12 cellular contexts compared by ENCODE assay signal in the genomic region with DNA sequence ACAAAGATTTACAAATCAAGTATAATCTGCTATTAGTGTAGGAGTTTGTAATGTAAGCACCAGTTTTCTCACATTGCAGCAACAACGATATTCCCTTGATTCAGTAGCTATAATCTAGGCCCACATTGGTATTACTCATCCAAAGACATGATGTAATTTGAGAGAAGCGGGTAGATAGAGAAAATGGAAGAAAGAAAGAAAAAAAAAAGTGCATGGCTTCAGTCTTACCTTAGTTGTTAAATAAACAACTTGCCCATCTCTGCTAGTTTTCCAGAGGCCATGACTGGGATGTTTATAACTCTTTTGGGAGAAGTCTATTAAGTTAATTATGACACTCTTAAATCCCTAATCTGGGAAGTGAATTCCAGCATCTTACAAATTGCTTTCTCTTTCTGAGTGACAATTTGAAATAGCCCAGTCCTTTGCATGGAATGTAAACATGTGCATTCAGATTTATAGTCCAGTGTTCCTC. TPM values are rescaled to one million over a fixed set of nuclear protein-coding genes. Genes with fewer than 3 reads are reported as not detected.
DNase-seq lines count a peak whose midpoint lies in the region; ATAC-seq and TF ChIP-seq lines count a peak whose summit lies in the region.
"Had no signal": no experiment of that assay in that cellular context is flagged by ENCODE, and none has a peak within 500 bp of the region (broad histone marks: within the 10 kb centered on the region; RNA-seq: fewer than 3 reads in every experiment).

No MANE protein-coding gene starts in this region.

- H3K27me3 Mint-ChIP-seq in natural killer cell (ENCODE audit: low read depth in 2 of 2), result no peaks in the 10 kb centered on the region
- H3K27me3 Mint-ChIP-seq: naive B cell had no signal

- in situ Hi-C loops in astrocyte of the spinal cord (cut with HindIII; ENCODE audit: low sequenced_read_pairs), result no loop called here

- H3K27ac ChIP-seq in lower lobe of right lung, result no peak overlapping the region
- H3K27ac ChIP-seq: gastroesophageal sphincter had no signal

- no peak for ATAC-seq in natural killer cell
- ATAC-seq in lower lobe of right lung, result no peak
- no peak for ATAC-seq in HG02938 (IDR thresholded peaks at IDR 0.05; ENCODE audit: unreplicated experiment)
- ATAC-seq: gastroesophageal sphincter had no signal

- DNase-seq in DMS 273 (lab: John Stamatoyannopoulos, UW; ENCODE audit: unreplicated experiment) (peak; percentile 15), DMS 273 treated with DMSO at 0.1 percent for 48 hours (lab: John Stamatoyannopoulos, UW) (no peak), NB4 (ENCODE audit: low read depth) (no peak), astrocyte of the spinal cord (ENCODE audit: low read depth, low spot score) (peak; percentile 65), natural killer cell (no peak), lower lobe of right lung (no peak), SW480 (ENCODE audit: low spot score) (no peak)
- DNase-seq: 8988T, naive B cell had no signal

- H3K4me1 Mint-ChIP-seq in natural killer cell, result peaks cover 6 to 25% of the 10 kb centered on the region in 2 donors

- peaks cover 15% of the 10 kb centered on the region for H3K4me1 ChIP-seq in lower lobe of right lung

- no peaks in the 10 kb centered on the region for H3K9me3 Mint-ChIP-seq in natural killer cell
- H3K9me3 Mint-ChIP-seq: naive B cell had no signal

- no peak for TF ChIP-seq POLR2A in NB4 (IDR thresholded peaks at IDR 0.05; ENCODE audit: extremely low read depth, insufficient read length)

- H3K9me3 ChIP-seq in lower lobe of right lung, result no peaks in the 10 kb centered on the region
- H3K9me3 ChIP-seq: gastroesophageal sphincter, HAP-1 had no signal

- intact Hi-C loops in natural killer cell (cut with micrococcal nuclease), result no loop called here
- intact Hi-C loops in lower lobe of right lung (cut with DNase I), result no loop called here

- no peaks in the 10 kb centered on the region for H3K27me3 ChIP-seq in lower lobe of right lung (ENCODE audit: low read depth)
- H3K27me3 ChIP-seq: gastroesophageal sphincter had no signal

- H3K36me3 ChIP-seq in lower lobe of right lung, result no peaks in the 10 kb centered on the region
- H3K36me3 ChIP-seq: gastroesophageal sphincter had no signal

- H3K4me3 ChIP-seq in NB4 (ENCODE audit: low read depth, low read length) (peak overlapping the region; percentile 32), astrocyte of the spinal cord (ENCODE audit: low read depth, low read length) (no peak overlapping the region), lower lobe of right lung (no peak overlapping the region)
- H3K4me3 ChIP-seq: gastroesophageal sphincter, HAP-1 had no signal

- no peaks in the 10 kb centered on the region for H3K36me3 Mint-ChIP-seq in natural killer cell
- H3K36me3 Mint-ChIP-seq: naive B cell had no signal

- peak overlapping the region; percentile 75 for H3K4me3 Mint-ChIP-seq in natural killer cell

- TF ChIP-seq CTCF in NB4 (IDR thresholded peaks at IDR 0.05; ENCODE audit: low read depth, low read length) (no peak), astrocyte of the spinal cord (IDR thresholded peaks at IDR 0.05; ENCODE audit: low read depth, low read length) (no peak), natural killer cell (IDR thresholded peaks at IDR 0.05) (no peak), lower lobe of right lung (IDR thresholded peaks at IDR 0.05) (no peak)

- no peak overlapping the region for H3K27ac Mint-ChIP-seq in natural killer cell

RNA-seq across cellular contexts. Expression of gene MELK, which starts 2.8 kb away (rescaled TPM):
- total RNA-seq in natural killer cell, result 1 to 10 TPM; 1.3 to 1.6 (median 1.5) TPM
- total RNA-seq in lower lobe of right lung, result 1.7 TPM

Comparison
In these comparisons a context has a peak if more than half of its experiments do, and no peak if none do; other contexts are left out.
1. DNase-seq: peak in DMS 273 (single experiment) and astrocyte of the spinal cord (single experiment); none in DMS 273 treated with DMSO at 0.1 percent for 48 hours (single experiment), NB4 (single experiment), natural killer cell (single experiment), lower lobe of right lung (single experiment) and SW480 (single experiment).